In the genomic region with DNA sequence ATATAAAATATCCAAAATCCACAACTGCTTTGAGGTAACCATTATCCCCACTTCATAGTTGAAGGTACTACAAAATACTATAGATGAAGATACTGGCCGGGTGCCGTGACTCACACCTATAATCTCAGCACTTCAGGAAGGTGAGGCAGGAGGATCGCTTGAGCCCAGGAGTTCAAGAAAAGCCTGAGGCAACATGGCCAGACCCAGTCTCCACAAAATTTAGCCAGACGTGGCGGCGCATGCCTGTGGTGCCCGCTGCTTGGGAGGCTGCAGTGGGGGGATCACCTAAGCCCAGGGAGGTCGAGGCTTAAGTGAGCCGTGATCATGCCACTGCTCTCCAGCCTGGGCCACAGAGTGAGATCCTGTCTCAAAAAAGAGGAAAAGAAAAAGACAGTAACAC, we compare ENCODE assay signal across 25 cellular contexts. TPM values are rescaled to one million over a fixed set of nuclear protein-coding genes. Genes with fewer than 3 reads are reported as not detected.
"Had no signal": no experiment of that assay in that cellular context is flagged by ENCODE, and none has a peak within 500 bp of the region (broad histone marks: within the 10 kb centered on the region; RNA-seq: fewer than 3 reads in every experiment).

No MANE protein-coding gene starts in this region.

- H3K27ac ChIP-seq: ascending aorta, coronary artery, dorsolateral prefrontal cortex, esophagus muscularis mucosa, gastroesophageal sphincter, heart right ventricle had no signal

- H3K27me3 ChIP-seq: ascending aorta, breast epithelium, dorsolateral prefrontal cortex, esophagus muscularis mucosa, gastroesophageal sphincter, heart right ventricle had no signal

- H3K36me3 ChIP-seq: ascending aorta, breast epithelium, esophagus muscularis mucosa, gastroesophageal sphincter, heart right ventricle had no signal

- H3K4me1 ChIP-seq: breast epithelium had no signal

- H3K4me3 ChIP-seq: ascending aorta, coronary artery, dorsolateral prefrontal cortex, esophagus muscularis mucosa, gastroesophageal sphincter, heart right ventricle had no signal

- DNase-seq: activated CD4-positive, alpha-beta T cell treated with anti-CD3 and anti-CD28 coated beads for 48 hours; activated CD4-positive, alpha-beta T cell treated with anti-CD3 and anti-CD28 coated beads, Interleukin-2, amount 50 U/mL, for 1 hour; activated CD4-positive, alpha-beta T cell treated with anti-CD3 and anti-CD28 coated beads, Interleukin-2, amount 50 U/mL, for 48 hours; activated CD8-positive, alpha-beta memory T cell treated with anti-CD3 and anti-CD28 coated beads for 24 hours; activated CD8-positive, alpha-beta T cell treated with anti-CD3 and anti-CD28 coated beads for 36 hours; activated gamma-delta T cell; activated naive CD4-positive, alpha-beta T cell; activated naive CD4-positive, alpha-beta T cell treated with anti-CD3 and anti-CD28 coated beads, Interleukin-2, amount 10 ng/mL, durations not matched to agents 7 days and 5 days; activated naive CD8-positive, alpha-beta T cell treated with anti-CD3 and anti-CD28 coated beads, Interleukin-2, amount 10 ng/mL, durations not matched to agents 7 days and 5 days; activated T-cell treated with anti-CD3 and anti-CD28 coated beads, Interleukin-2, amount 50 U/mL, for 1 hour; activated T-cell treated with anti-CD3 and anti-CD28 coated beads, Interleukin-2, amount 50 U/mL, for 72 hours; dorsolateral prefrontal cortex; effector memory CD4-positive, alpha-beta T cell; endodermal cell; foreskin melanocyte; heart right ventricle; T-helper 2 cell had no signal

- ATAC-seq: activated CD8-positive, alpha-beta T cell treated with anti-CD3 and anti-CD28 coated beads for 36 hours; activated naive CD4-positive, alpha-beta T cell treated with anti-CD3 and anti-CD28 coated beads, Interleukin-2, amount 50 U/mL, for 72 hours; activated T-cell treated with anti-CD3 and anti-CD28 coated beads, Interleukin-2, amount 50 U/mL, for 72 hours; gastroesophageal sphincter; heart right ventricle had no signal

RNA-seq across cellular contexts. Expression of a gene that starts 32.4 kb away (rescaled TPM):
- total RNA-seq: activated CD8-positive, alpha-beta T cell treated with anti-CD3 and anti-CD28 coated beads for 36 hours; activated naive CD4-positive, alpha-beta T cell treated with anti-CD3 and anti-CD28 coated beads, Interleukin-2, amount 50 U/mL, for 72 hours; activated naive CD8-positive, alpha-beta T cell treated with anti-CD3 and anti-CD28 coated beads, Interleukin-2, amount 10 ng/mL, durations not matched to agents 7 days and 5 days; activated T-cell treated with anti-CD3 and anti-CD28 coated beads, Interleukin-2, amount 50 U/mL, for 72 hours; epithelial cell of proximal tubule; T-helper 1 cell treated with Interleukin-12 subunit alpha and Interleukin-12 subunit beta and Interleukin-4 antibody, amounts not matched to agents 30 ng/mL and 1 ng/mL, for 36 hours had no signal
